Comparison of ENCODE assay signal across 1 cellular context in the genomic region with DNA sequence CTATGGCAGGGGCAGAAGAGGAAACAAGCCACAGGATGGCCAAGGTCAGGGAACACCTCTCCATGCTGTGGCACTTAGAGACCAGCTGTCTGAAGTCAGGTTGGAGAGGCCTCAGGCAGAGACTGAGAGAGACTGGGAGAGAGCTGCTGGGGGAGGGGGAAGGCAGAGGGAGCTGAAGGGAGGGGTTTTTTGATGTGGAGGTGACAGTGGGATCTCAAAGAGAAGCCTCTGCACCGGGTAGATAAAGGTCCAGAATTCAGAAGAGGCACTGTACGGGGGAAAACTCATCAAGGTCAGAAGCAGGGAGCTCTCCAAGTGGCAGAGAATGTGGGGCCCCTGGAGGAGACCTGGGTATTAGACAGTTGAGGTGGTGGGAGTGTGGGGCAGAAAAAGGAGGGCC.
TF ChIP-seq lines count a peak whose summit lies in the region.

No MANE protein-coding gene starts in this region.

TF ChIP-seq in K562, 482 proteins besides CTCF, POLR2A, EP300 and RAD21:
- TF ChIP-seq, protein P1, sequence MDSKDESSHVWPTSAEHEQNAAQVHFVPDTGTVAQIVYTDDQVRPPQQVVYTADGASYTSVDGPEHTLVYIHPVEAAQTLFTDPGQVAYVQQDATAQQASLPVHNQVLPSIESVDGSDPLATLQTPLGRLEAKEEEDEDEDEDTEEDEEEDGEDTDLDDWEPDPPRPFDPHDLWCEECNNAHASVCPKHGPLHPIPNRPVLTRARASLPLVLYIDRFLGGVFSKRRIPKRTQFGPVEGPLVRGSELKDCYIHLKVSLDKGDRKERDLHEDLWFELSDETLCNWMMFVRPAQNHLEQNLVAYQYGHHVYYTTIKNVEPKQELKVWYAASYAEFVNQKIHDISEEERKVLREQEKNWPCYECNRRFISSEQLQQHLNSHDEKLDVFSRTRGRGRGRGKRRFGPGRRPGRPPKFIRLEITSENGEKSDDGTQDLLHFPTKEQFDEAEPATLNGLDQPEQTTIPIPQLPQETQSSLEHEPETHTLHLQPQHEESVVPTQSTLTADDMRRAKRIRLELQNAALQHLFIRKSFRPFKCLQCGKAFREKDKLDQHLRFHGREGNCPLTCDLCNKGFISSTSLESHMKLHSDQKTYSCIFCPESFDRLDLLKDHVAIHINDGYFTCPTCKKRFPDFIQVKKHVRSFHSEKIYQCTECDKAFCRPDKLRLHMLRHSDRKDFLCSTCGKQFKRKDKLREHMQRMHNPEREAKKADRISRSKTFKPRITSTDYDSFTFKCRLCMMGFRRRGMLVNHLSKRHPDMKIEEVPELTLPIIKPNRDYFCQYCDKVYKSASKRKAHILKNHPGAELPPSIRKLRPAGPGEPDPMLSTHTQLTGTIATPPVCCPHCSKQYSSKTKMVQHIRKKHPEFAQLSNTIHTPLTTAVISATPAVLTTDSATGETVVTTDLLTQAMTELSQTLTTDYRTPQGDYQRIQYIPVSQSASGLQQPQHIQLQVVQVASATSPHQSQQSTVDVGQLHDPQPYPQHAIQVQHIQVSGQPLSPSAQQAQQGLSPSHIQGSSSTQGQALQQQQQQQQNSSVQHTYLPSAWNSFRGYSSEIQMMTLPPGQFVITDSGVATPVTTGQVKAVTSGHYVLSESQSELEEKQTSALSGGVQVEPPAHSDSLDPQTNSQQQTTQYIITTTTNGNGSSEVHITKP (IDR thresholded peaks at IDR 0.05; ENCODE audit: partially characterized antibody): peak; percentile 48
- TF ChIP-seq ARID1B (IDR thresholded peaks at IDR 0.05) (peak; percentile 83), NFIC (IDR thresholded peaks at IDR 0.05) (no peak), MEIS2 (IDR thresholded peaks at IDR 0.05; ENCODE audit: partially characterized antibody) (peak; percentile 37), SMARCE1 (IDR thresholded peaks at IDR 0.05) (0 out of 2 replicates have a peak, but pooled peaks have one; percentile 19), ZNF76 (CRISPR knock-in tag; IDR thresholded peaks at IDR 0.05; ENCODE audit: borderline replicate concordance) (no peak), KDM1A (IDR thresholded peaks at IDR 0.05) (0 out of 4 replicates have a peak, but pooled peaks of 1 of the 2 experiments have one; percentile 6), DPF2 (IDR thresholded peaks at IDR 0.05) (peak; percentile 59), KLF1 (tag; IDR thresholded peaks at IDR 0.05) (no peak), TCF3 (CRISPR knock-in tag; IDR thresholded peaks at IDR 0.05) (peak; percentile 50), NCOR1 (IDR thresholded peaks at IDR 0.05) (peak; percentile 68), MYNN (IDR thresholded peaks at IDR 0.05) (no peak), MYNN (CRISPR knock-in tag; IDR thresholded peaks at IDR 0.05) (no peak), ZNF347 (CRISPR knock-in tag; IDR thresholded peaks at IDR 0.05; ENCODE audit: low read depth) (no peak), CC2D1A (IDR thresholded peaks at IDR 0.05) (peak; percentile 22; the same call in 1 of the 2 replicates), CBFA2T3 (IDR thresholded peaks at IDR 0.05) (peak; percentile 73), SMARCA4 (IDR thresholded peaks at IDR 0.05) (peak; percentile 31; the same call in 1 of the 2 replicates), CBFA2T2 (conservative IDR thresholded peaks at IDR 0.05) (peak; percentile 54), MTA2 (IDR thresholded peaks at IDR 0.05; ENCODE audit: low read depth) (peak; percentile 41), EHMT2 (IDR thresholded peaks at IDR 0.05) (no peak), TAL1 (IDR thresholded peaks at IDR 0.05) (peak; percentile 57; the same call in 1 of the 2 replicates), RFX7 (CRISPR knock-in tag; IDR thresholded peaks at IDR 0.05) (no peak)
- TF ChIP-seq, protein P2, sequence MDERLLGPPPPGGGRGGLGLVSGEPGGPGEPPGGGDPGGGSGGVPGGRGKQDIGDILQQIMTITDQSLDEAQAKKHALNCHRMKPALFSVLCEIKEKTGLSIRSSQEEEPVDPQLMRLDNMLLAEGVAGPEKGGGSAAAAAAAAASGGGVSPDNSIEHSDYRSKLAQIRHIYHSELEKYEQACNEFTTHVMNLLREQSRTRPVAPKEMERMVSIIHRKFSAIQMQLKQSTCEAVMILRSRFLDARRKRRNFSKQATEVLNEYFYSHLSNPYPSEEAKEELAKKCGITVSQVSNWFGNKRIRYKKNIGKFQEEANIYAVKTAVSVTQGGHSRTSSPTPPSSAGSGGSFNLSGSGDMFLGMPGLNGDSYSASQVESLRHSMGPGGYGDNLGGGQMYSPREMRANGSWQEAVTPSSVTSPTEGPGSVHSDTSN (CRISPR knock-in tag; IDR thresholded peaks at IDR 0.05; ENCODE audit: low read depth): no peak
- TF ChIP-seq, protein P2 (tag; conservative IDR thresholded peaks at IDR 0.05; ENCODE audit: low read depth): peak; percentile 58; the same call in 1 of the 2 replicates
- TF ChIP-seq, protein P3, sequence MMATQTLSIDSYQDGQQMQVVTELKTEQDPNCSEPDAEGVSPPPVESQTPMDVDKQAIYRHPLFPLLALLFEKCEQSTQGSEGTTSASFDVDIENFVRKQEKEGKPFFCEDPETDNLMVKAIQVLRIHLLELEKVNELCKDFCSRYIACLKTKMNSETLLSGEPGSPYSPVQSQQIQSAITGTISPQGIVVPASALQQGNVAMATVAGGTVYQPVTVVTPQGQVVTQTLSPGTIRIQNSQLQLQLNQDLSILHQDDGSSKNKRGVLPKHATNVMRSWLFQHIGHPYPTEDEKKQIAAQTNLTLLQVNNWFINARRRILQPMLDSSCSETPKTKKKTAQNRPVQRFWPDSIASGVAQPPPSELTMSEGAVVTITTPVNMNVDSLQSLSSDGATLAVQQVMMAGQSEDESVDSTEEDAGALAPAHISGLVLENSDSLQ (IDR thresholded peaks at IDR 0.05): peak; percentile 74
- TF ChIP-seq, protein P4, sequence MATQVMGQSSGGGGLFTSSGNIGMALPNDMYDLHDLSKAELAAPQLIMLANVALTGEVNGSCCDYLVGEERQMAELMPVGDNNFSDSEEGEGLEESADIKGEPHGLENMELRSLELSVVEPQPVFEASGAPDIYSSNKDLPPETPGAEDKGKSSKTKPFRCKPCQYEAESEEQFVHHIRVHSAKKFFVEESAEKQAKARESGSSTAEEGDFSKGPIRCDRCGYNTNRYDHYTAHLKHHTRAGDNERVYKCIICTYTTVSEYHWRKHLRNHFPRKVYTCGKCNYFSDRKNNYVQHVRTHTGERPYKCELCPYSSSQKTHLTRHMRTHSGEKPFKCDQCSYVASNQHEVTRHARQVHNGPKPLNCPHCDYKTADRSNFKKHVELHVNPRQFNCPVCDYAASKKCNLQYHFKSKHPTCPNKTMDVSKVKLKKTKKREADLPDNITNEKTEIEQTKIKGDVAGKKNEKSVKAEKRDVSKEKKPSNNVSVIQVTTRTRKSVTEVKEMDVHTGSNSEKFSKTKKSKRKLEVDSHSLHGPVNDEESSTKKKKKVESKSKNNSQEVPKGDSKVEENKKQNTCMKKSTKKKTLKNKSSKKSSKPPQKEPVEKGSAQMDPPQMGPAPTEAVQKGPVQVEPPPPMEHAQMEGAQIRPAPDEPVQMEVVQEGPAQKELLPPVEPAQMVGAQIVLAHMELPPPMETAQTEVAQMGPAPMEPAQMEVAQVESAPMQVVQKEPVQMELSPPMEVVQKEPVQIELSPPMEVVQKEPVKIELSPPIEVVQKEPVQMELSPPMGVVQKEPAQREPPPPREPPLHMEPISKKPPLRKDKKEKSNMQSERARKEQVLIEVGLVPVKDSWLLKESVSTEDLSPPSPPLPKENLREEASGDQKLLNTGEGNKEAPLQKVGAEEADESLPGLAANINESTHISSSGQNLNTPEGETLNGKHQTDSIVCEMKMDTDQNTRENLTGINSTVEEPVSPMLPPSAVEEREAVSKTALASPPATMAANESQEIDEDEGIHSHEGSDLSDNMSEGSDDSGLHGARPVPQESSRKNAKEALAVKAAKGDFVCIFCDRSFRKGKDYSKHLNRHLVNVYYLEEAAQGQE (CRISPR knock-in tag; IDR thresholded peaks at IDR 0.05; ENCODE audit: low read depth): no peak
TF ChIP-seq in K562: peak in this region for 16.
